8 cellular contexts compared by ENCODE assay signal in the genomic region with DNA sequence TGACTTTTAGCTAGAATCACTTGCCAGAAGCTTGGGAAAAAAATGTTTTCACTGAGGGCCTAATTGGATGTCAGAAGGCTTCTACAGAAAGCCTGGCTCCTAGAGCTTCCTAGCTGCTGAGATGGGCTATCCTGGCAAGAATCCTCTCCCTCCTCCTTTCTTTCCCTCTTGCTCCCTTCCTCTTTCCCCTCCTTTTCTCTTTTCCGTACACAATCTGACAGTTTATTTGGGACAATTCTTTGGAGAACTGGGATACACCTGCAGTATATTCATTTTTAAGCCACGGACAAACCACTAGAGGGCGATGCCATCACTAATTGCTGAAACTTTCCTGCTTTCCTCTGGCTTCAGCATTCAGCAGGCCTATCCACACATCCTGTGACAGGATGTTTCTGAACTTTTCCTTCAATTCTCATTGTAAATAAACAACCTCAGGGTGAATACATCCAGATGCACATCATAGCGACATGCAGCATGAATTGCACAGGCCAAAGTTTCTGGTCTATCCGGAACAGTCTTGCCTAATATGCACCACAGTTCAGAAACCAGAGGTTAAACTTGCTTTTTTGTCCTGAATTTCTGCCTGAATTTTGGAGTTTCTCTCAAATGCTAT.
A peak's percentile ranks its signal among the peaks of the same experiment; 100 is the strongest.
DNase-seq lines count a peak whose midpoint lies in the region; ATAC-seq and TF ChIP-seq lines count a peak whose summit lies in the region.

No MANE protein-coding gene starts in this region.

- TF ChIP-seq CTCF in upper lobe of right lung (IDR thresholded peaks at IDR 0.05): peak; percentile 76

- H3K4me1 ChIP-seq in upper lobe of right lung: peaks cover 23% of the 10 kb centered on the region

- H3K27me3 ChIP-seq in upper lobe of right lung: no peaks in the 10 kb centered on the region

- H3K27ac ChIP-seq in upper lobe of right lung: peak overlapping the region; percentile 53

- DNase-seq in COLO829 (ENCODE audit: low spot score) (peak; percentile 52), NCI-H748 (lab: John Stamatoyannopoulos, UW; ENCODE audit: unreplicated experiment) (peak; percentile 60), cerebellar cortex (ENCODE audit: low spot score) (peak; percentile 80), kidney glomerular epithelial cell (lab: John Stamatoyannopoulos, UW) (peak; percentile 90), upper lobe of right lung (no peak)

- H3K4me3 ChIP-seq in upper lobe of right lung: no peak overlapping the region

- ATAC-seq in GM18517 (IDR thresholded peaks at IDR 0.05; ENCODE audit: unreplicated experiment) (peak; percentile 86), HG03108 (IDR thresholded peaks at IDR 0.05; ENCODE audit: unreplicated experiment) (peak; percentile 78), upper lobe of right lung (peak; percentile 77), HG03457 (IDR thresholded peaks at IDR 0.05; ENCODE audit: unreplicated experiment) (no peak)

- intact Hi-C loops in upper lobe of right lung (cut with DNase I): no loop called here

- no peaks in the 10 kb centered on the region for H3K9me3 ChIP-seq in upper lobe of right lung

- H3K36me3 ChIP-seq in upper lobe of right lung: no peaks in the 10 kb centered on the region
